ENCODE assay signal across 13 cellular contexts in the genomic region with DNA sequence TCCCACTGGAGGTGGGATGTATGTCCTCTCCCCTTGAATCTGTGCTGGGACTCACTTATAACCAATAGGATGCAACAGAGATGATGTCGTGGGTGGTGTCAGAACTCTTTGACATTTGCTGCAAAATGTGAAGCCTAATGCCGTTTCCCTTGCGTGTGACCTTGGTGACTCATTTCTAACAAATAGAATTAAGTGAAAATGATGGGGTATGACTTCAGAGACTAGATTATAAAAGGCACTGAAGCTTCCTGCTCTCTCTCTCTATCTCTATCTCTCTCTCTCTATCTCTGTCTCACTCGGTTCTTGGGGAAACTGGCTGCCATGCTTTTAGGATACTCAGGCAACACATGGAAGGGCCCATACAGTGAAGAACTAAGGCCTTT.
DNase-seq lines count a peak whose midpoint lies in the region; ATAC-seq and TF ChIP-seq lines count a peak whose summit lies in the region.
"Had no signal": no experiment of that assay in that cellular context is flagged by ENCODE, and none has a peak within 500 bp of the region (broad histone marks: within the 10 kb centered on the region; RNA-seq: fewer than 3 reads in every experiment).

No MANE protein-coding gene starts in this region.

- H3K27me3 ChIP-seq in subcutaneous abdominal adipose tissue (ENCODE audit: control insufficient read depth in 5 of 5, insufficient read depth in 4 of 5, low read length in 5 of 5): no peaks in the 10 kb centered on the region

- TF ChIP-seq CTCF in HFFc6 (IDR thresholded peaks at IDR 0.05) (no peak), fibroblast of the aortic adventitia (IDR thresholded peaks at IDR 0.05; ENCODE audit: insufficient read depth, low read length) (no peak), GM13976 (IDR thresholded peaks at IDR 0.05; ENCODE audit: borderline replicate concordance, control extremely low read depth, extremely low read depth, insufficient read depth, missing control alignments) (no peak)

- no peak overlapping the region for H3K9ac ChIP-seq in subcutaneous abdominal adipose tissue (ENCODE audit: low read length in 5 of 5)

- in situ Hi-C loops in SK-MEL-5 (cut with HindIII; ENCODE audit: low pct_unique_long_range_greater_than_20kb, low sequenced_read_pairs) (no loop called here), GM13976 (cut with MboI; ENCODE audit: low sequenced_read_pairs, unreplicated experiment) (no loop called here)

- no peaks in the 10 kb centered on the region for H3K9me3 ChIP-seq in subcutaneous abdominal adipose tissue (ENCODE audit: control insufficient read depth in 5 of 5, low read length in 5 of 5)

- H3K27ac ChIP-seq in subcutaneous abdominal adipose tissue (ENCODE audit: low read depth, low read length): peak overlapping the region; percentile 47

- H3K4me1 Mint-ChIP-seq in HFFc6 (ENCODE audit: low read depth): peaks cover 88% of the 10 kb centered on the region

- DNase-seq in HFFc6 (peak; percentile 84), SK-MEL-5 (ENCODE audit: low read depth, low spot score) (peak; percentile 39), fibroblast of the aortic adventitia (ENCODE audit: low read depth) (peak; percentile 91), GM13976 (ENCODE audit: low spot score) (no peak)
- DNase-seq: activated CD8-positive, alpha-beta memory T cell treated with anti-CD3 and anti-CD28 coated beads, Interleukin-2, amount 50 U/mL, for 48 hours; cerebellar nuclear complex; GDM1; NCI-H2171 treated with DMSO at 0.1 percent for 48 hours; occipital lobe; T-helper 1 cell had no signal

- ATAC-seq in GM18870 (IDR thresholded peaks at IDR 0.05; ENCODE audit: unreplicated experiment): no peak
- ATAC-seq in HG02642 (IDR thresholded peaks at IDR 0.05; ENCODE audit: poor library complexity, unreplicated experiment): no peak

- no peak overlapping the region for H3K4me3 ChIP-seq in fibroblast of the aortic adventitia (ENCODE audit: low read depth, low read length)
- no peak overlapping the region for H3K4me3 ChIP-seq in subcutaneous abdominal adipose tissue (ENCODE audit: low read depth in 1 of 5, low read length in 5 of 5)

- no peaks in the 10 kb centered on the region; the same call in 1 of the 2 replicates for H3K27me3 Mint-ChIP-seq in HFFc6 (ENCODE audit: insufficient read depth)

- H3K27ac Mint-ChIP-seq in HFFc6: peak overlapping the region; percentile 100

- no peaks in the 10 kb centered on the region for H3K36me3 ChIP-seq in subcutaneous abdominal adipose tissue (ENCODE audit: control insufficient read depth in 5 of 5, insufficient read depth in 5 of 5, low read length in 5 of 5)

- peaks cover 0 to 16% (median 10%) of the 10 kb centered on the region in 5 donors for H3K4me1 ChIP-seq in subcutaneous abdominal adipose tissue (ENCODE audit: control insufficient read depth in 5 of 5, insufficient read depth in 5 of 5, low read length in 5 of 5)

- no peaks in the 10 kb centered on the region for H3K9me3 Mint-ChIP-seq in HFFc6

- H3K4me3 Mint-ChIP-seq in HFFc6: peak overlapping the region; percentile 80

- H3K36me3 Mint-ChIP-seq in HFFc6 (ENCODE audit: low read depth): no peaks in the 10 kb centered on the region
